ENCODE assay signal across 15 cellular contexts in the genomic region with DNA sequence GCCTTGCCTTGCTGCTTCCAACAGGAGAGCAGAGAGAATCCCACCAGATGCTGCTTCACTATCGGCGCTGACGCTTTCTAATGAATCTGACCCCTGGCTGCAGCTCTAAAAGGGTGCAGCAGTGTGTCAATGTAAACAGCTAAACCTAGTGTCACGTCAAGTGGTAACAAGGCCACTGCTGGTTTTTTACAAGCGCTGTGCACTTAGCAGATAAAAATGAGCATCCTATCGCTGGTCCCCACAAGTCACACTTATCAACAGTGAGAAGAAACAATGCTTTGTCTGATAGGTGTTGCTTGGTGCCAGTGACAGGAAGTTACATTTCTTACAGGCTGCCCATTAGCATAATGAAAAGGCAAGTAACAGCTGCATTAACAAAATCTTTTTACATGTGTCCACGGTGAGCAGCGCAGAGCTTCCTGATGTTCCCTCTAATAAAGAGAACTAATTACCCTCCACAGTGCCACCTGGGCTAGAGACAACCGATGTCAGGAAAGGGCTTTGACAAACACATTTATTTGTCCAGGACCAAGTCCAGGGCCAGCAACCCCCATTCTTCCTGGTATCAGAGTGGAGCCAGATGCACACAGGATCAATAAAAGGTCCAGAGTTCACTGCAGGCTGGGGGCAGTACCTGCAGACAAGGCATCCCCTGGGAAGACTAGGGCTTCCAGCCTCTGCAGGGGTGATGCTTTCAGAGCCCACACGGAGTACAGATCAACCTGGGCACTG.
DNase-seq lines count a peak whose midpoint lies in the region; ATAC-seq, FAIRE-seq and TF ChIP-seq lines count a peak whose summit lies in the region.
"Had no signal": no experiment of that assay in that cellular context is flagged by ENCODE, and none has a peak within 500 bp of the region (broad histone marks: within the 10 kb centered on the region; RNA-seq: fewer than 3 reads in every experiment).

No MANE protein-coding gene starts in this region.

- H3K36me3 ChIP-seq in SJCRH30 (no peaks in the 10 kb centered on the region), HepG2 (replicated peaks in 1 of 2; ENCODE audit: control insufficient read depth in 1 of 2, insufficient read depth in 2 of 2, low read length in 2 of 2) (no peaks in the 10 kb centered on the region), vagina (no peaks in the 10 kb centered on the region)
- H3K36me3 ChIP-seq: cardiac muscle cell, sigmoid colon had no signal

- no peaks in the 10 kb centered on the region for H4K20me1 ChIP-seq in HepG2 (ENCODE audit: insufficient read depth, low read length)
- H4K20me1 ChIP-seq: BLaER1 had no signal

- CTCF ChIA-PET in Calu3 (lab: Charles Lee) (interaction anchor here (0.6 kb wide), 1 partner anchor 146 kb away, joined by 6 read pairs; no protein-coding TSS in a partner anchor), HepG2 (lab: Yijun Ruan, JAX; ENCODE audit: low intra/inter-chr PET ratio, low total read pairs) (no interaction called here)

- H3K27ac ChIP-seq in SJCRH30, result peak overlapping the region; percentile 58; the same call in 1 of the 2 replicates
- H3K27ac ChIP-seq in HepG2 (ENCODE audit: extremely low read length, insufficient read depth, low read length), result peak overlapping the region; percentile 91
- H3K27ac ChIP-seq in vagina, result no peak overlapping the region
- H3K27ac ChIP-seq: BLaER1, cardiac muscle cell, PC-9, sigmoid colon had no signal

- peak; percentile 8 for DNase-seq in Calu3
- DNase-seq in NCI-H128 (lab: John Stamatoyannopoulos, UW; ENCODE audit: unreplicated experiment), result peak; percentile 15
- DNase-seq in SJCRH30, result peak; percentile 9 to 45
- DNase-seq in HepG2 (ENCODE audit: low spot score), result peak; percentile 98
- DNase-seq in chondrocyte (ENCODE audit: low spot score), result no peak
- no peak for DNase-seq in stimulated activated CD4-positive, alpha-beta T cell treated with anti-CD3 and anti-CD28 coated beads, Interleukin-1b, Interleukin-23, amount 100 ng/mL, for 48 hours
- DNase-seq in vagina (ENCODE audit: extremely low spot score in 2 of 2), result no peak
- DNase-seq: IMR-90, left ventricle myocardium superior, PC-9, sigmoid colon had no signal

- ATAC-seq in HepG2, result peak; percentile 97
- no peak for ATAC-seq in GM21526 (IDR thresholded peaks at IDR 0.05; ENCODE audit: low FRiP score, unreplicated experiment)
- ATAC-seq: left ventricle myocardium superior had no signal

- H3K9me3 ChIP-seq in SJCRH30 (replicated peaks) (no peaks in the 10 kb centered on the region), HepG2 (ENCODE audit: low read length) (no peaks in the 10 kb centered on the region), vagina (no peaks in the 10 kb centered on the region)
- H3K9me3 ChIP-seq: BLaER1, sigmoid colon had no signal

- H3K9me3 Mint-ChIP-seq in Calu3 (ENCODE audit: low read depth, unreplicated experiment) (no peaks in the 10 kb centered on the region), chondrocyte (ENCODE audit: low read depth) (no peaks in the 10 kb centered on the region)
- H3K9me3 Mint-ChIP-seq: activated T-helper 1 cell treated with anti-CD3 and anti-CD28 coated beads, Interleukin-12 subunit alpha, Interleukin-12 subunit beta, Interleukin-2, Interleukin-4 antibody, amounts not matched to agents 30 ng/mL and 10 ng/mL and 1 ng/mL, durations not matched to agents 14 hours and 24 hours and 36 hours had no signal

- no peak overlapping the region for H3K4me3 Mint-ChIP-seq in Calu3 (ENCODE audit: low read depth, unreplicated experiment)
- no peak overlapping the region for H3K4me3 Mint-ChIP-seq in chondrocyte (ENCODE audit: unreplicated experiment)
- H3K4me3 Mint-ChIP-seq: activated T-helper 1 cell treated with anti-CD3 and anti-CD28 coated beads, Interleukin-12 subunit alpha, Interleukin-12 subunit beta, Interleukin-2, Interleukin-4 antibody, amounts not matched to agents 30 ng/mL and 10 ng/mL and 1 ng/mL, durations not matched to agents 14 hours and 24 hours and 36 hours had no signal

- intact Hi-C loops in Calu3 (cut with micrococcal nuclease; ENCODE audit: unreplicated experiment), result no loop called here
- intact Hi-C loops in HepG2 (cut with micrococcal nuclease; ENCODE audit: unreplicated experiment), result loop anchor here (1.0 to 10.0 kb wide), 3 partner anchors 15 to 177 kb away; partner anchors contain the start of gene MGST2
- intact Hi-C loops in vagina (cut with DNase I), result no loop called here

- TF ChIP-seq EP300 in HepG2 (IDR thresholded peaks at IDR 0.05; ENCODE audit: low read depth in 2 of 2, low read length in 2 of 2) (peak; percentile 82 to 98), HepG2 (CRISPR knock-in tag; IDR thresholded peaks at IDR 0.05; ENCODE audit: borderline replicate concordance) (peak; percentile 95)

- H3K27me3 Mint-ChIP-seq in Calu3 (ENCODE audit: unreplicated experiment) (no peaks in the 10 kb centered on the region), chondrocyte (ENCODE audit: low read depth) (no peaks in the 10 kb centered on the region)

- H2AFZ ChIP-seq in HepG2 (ENCODE audit: low read length), result no peak overlapping the region
- H2AFZ ChIP-seq: PC-9 had no signal

- POLR2A ChIA-PET in HepG2 (lab: Yijun Ruan, JAX), result interaction anchor here (1.0 to 1.3 kb wide), 3 partner anchors 10 to 176 kb away, joined by 3 to 5 read pairs (median 5); partner anchors contain the start of gene MGST2

- no peak for TF ChIP-seq CTCF in Calu3 (IDR thresholded peaks at IDR 0.05; ENCODE audit: unreplicated experiment)
- TF ChIP-seq CTCF in HepG2 (CRISPR knock-in tag; IDR thresholded peaks at IDR 0.05), result peak; percentile 41
- no peak for TF ChIP-seq CTCF in chondrocyte (IDR thresholded peaks at IDR 0.05)
- TF ChIP-seq CTCF in vagina (IDR thresholded peaks at IDR 0.05), result no peak

- in situ Hi-C loops in HepG2 (cut with HindIII; ENCODE audit: extremely low pct_ligation_motif_present, low pct_unique_long_range_greater_than_20kb), result no loop called here

- H3K4me2 ChIP-seq in HepG2 (ENCODE audit: low read depth, low read length), result peak overlapping the region; percentile 86
- H3K4me2 ChIP-seq: BLaER1, PC-9 had no signal

- TF ChIP-seq POLR2A in HepG2 (IDR thresholded peaks at IDR 0.05; ENCODE audit: insufficient read depth in 1 of 2, low read depth in 2 of 2, low read length in 2 of 2) (peak in 1 of 2 experiments; percentile 3; a peak in 1 of 4 replicates), vagina (IDR thresholded peaks at IDR 0.05) (no peak)

- H3K4me1 ChIP-seq in SJCRH30, result peaks cover 40% of the 10 kb centered on the region
- peaks cover 82% of the 10 kb centered on the region for H3K4me1 ChIP-seq in HepG2 (ENCODE audit: insufficient read depth, low read length)
- H3K4me1 ChIP-seq in vagina, result no peaks in the 10 kb centered on the region
- H3K4me1 ChIP-seq: BLaER1, sigmoid colon had no signal

- no peak overlapping the region for H3K27ac Mint-ChIP-seq in Calu3 (ENCODE audit: unreplicated experiment)
- no peak overlapping the region for H3K27ac Mint-ChIP-seq in chondrocyte (ENCODE audit: unreplicated experiment)
- H3K27ac Mint-ChIP-seq: activated T-helper 1 cell treated with anti-CD3 and anti-CD28 coated beads, Interleukin-12 subunit alpha, Interleukin-12 subunit beta, Interleukin-2, Interleukin-4 antibody, amounts not matched to agents 30 ng/mL and 10 ng/mL and 1 ng/mL, durations not matched to agents 14 hours and 24 hours and 36 hours had no signal

- 0% methylated on average over 8 of the region's 10 CpGs for WGBS in HepG2 (ENCODE audit: low lambda C conversion rate)

- H3K4me3 ChIP-seq in SJCRH30 (peak overlapping the region; percentile 15), HepG2 (replicated peaks in 1 of 3; ENCODE audit: insufficient read depth in 1 of 3, low read depth in 2 of 3, low read length in 3 of 3) (peak overlapping the region; percentile 34 to 54 (median 39)), vagina (no peak overlapping the region)
- H3K4me3 ChIP-seq: BLaER1, cardiac muscle cell, PC-9, sigmoid colon had no signal

- H3K4me1 Mint-ChIP-seq in Calu3 (ENCODE audit: low read depth, unreplicated experiment) (no peaks in the 10 kb centered on the region), chondrocyte (ENCODE audit: low read depth) (no peaks in the 10 kb centered on the region)

- BruUV-seq in Calu3 (replicated peaks; lab: Mats Ljungman, UMichigan) (no TSS peak), HepG2 (replicated peaks; lab: Mats Ljungman, UMichigan) (no TSS peak)

- peak; percentile 93 for FAIRE-seq in HepG2 (lab: Jason Lieb, UNC)

- H3K79me2 ChIP-seq in HepG2 (ENCODE audit: insufficient read depth, low read length), result no peaks in the 10 kb centered on the region

- peak; percentile 38; the same call in 1 of the 2 replicates for TF ChIP-seq RAD21 in HepG2 (CRISPR knock-in tag; IDR thresholded peaks at IDR 0.05)

- peak overlapping the region; percentile 60 for H3K9ac ChIP-seq in HepG2 (ENCODE audit: insufficient read depth, low read depth, low read length)
- H3K9ac ChIP-seq: BLaER1 had no signal

- H3K27me3 ChIP-seq in SJCRH30, result no peaks in the 10 kb centered on the region
- H3K27me3 ChIP-seq in HepG2 (ENCODE audit: control insufficient read depth in 1 of 2, insufficient read depth in 2 of 2, low read length in 2 of 2), result no peaks in the 10 kb centered on the region
- no peaks in the 10 kb centered on the region for H3K27me3 ChIP-seq in vagina
- H3K27me3 ChIP-seq: BLaER1, cardiac muscle cell, sigmoid colon had no signal

- no peaks in the 10 kb centered on the region for H3K36me3 Mint-ChIP-seq in Calu3 (ENCODE audit: insufficient read depth, unreplicated experiment)
- H3K36me3 Mint-ChIP-seq in chondrocyte (ENCODE audit: low read depth), result peaks cover 3% of the 10 kb centered on the region

TF ChIP-seq in HepG2, 621 proteins besides CTCF, POLR2A, EP300 and RAD21 (continues in another document):
- peak; percentile 86 for TF ChIP-seq SIX1 (CRISPR knock-in tag; IDR thresholded peaks at IDR 0.05; ENCODE audit: borderline replicate concordance)

Comparison
In these comparisons a context has a peak if more than half of its experiments do, and no peak if none do; other contexts are left out.
1. DNase-seq: peak in Calu3 (single experiment), NCI-H128 (single experiment), SJCRH30 (2 of 2) and HepG2 (single experiment); none in chondrocyte (single experiment), stimulated activated CD4-positive, alpha-beta T cell treated with anti-CD3 and anti-CD28 coated beads, Interleukin-1b, Interleukin-23, amount 100 ng/mL, for 48 hours (single experiment) and vagina (0 of 2).
2. H3K4me3 ChIP-seq: peak in SJCRH30 (single experiment) and HepG2 (3 of 3); none in vagina (0 of 2).